Comparison of ENCODE assay signal across 12 cellular contexts in the genomic region with DNA sequence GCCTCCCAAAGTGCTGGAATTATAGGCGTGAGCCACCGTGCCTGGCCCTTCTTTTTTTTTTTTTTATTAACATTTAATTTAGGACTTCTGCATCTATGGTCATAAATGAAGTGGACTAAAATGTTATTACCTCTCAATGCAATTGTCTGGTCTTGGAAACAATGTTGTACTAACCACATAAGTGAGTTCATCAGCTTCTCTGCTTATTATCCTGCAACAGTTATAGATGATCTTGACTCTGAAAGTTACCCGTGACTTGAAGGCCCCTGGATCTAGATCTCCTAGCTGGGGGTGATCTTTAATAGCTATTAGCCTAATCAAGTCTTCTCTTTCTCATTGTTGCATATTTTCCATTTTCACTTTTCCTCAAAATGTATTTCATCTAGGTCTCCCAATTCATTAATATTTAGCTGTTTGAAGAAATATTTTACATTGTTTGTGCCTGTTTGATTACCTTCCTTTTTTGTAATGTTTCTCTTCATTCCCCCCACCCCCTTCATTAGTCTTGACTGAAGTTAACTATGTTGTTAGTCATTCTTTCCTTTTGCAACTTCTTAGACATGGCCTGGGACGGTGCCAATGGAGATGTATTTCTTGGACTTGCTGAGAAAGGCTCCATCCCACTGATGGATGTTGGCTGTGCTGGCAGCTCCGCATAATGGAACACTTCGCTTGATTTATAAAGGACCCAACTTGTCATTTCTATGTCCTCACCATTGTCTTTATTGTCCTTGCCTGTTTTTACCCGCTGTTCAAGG.
A peak's percentile ranks its signal among the peaks of the same experiment; 100 is the strongest.
DNase-seq lines count a peak whose midpoint lies in the region; ATAC-seq and TF ChIP-seq lines count a peak whose summit lies in the region.
"Had no signal": no experiment of that assay in that cellular context is flagged by ENCODE, and none has a peak within 500 bp of the region (broad histone marks: within the 10 kb centered on the region; RNA-seq: fewer than 3 reads in every experiment).

No MANE protein-coding gene starts in this region.

- H3K9me3 ChIP-seq in right atrium auricular region (no peaks in the 10 kb centered on the region), spleen (no peaks in the 10 kb centered on the region)
- H3K9me3 ChIP-seq: upper lobe of left lung had no signal

- WGBS in spleen, 5 donors: 71 to 87% (median 86%) methylated on average over 7 of the region's 7 CpGs

- peak overlapping the region; percentile 53 for H3K27ac ChIP-seq in brain microvascular endothelial cell
- H3K27ac ChIP-seq in right atrium auricular region: peak overlapping the region; percentile 25 to 31
- H3K27ac ChIP-seq in spleen: peak overlapping the region in 7 of 8 donors; percentile 45 to 78 (median 65)
- H3K27ac ChIP-seq: upper lobe of left lung had no signal

- in situ Hi-C loops in brain microvascular endothelial cell (cut with HindIII; ENCODE audit: low pct_ligation_motif_present, low sequenced_read_pairs): no loop called here

- H3K36me3 ChIP-seq in brain microvascular endothelial cell (replicated peaks) (no peaks in the 10 kb centered on the region), right atrium auricular region (no peaks in the 10 kb centered on the region), spleen (no peaks in the 10 kb centered on the region)
- H3K36me3 ChIP-seq: upper lobe of left lung had no signal

- TF ChIP-seq POLR2A in spleen (IDR thresholded peaks at IDR 0.05): no peak

- H3K4me3 ChIP-seq in brain microvascular endothelial cell (ENCODE audit: low read depth, low read length) (no peak overlapping the region), right atrium auricular region (no peak overlapping the region), spleen (no peak overlapping the region)
- H3K4me3 ChIP-seq: upper lobe of left lung had no signal

- intact Hi-C loops in spleen (cut with DNase I; ENCODE audit: low total_unique reads): no loop called here

- TF ChIP-seq CTCF in brain microvascular endothelial cell (IDR thresholded peaks at IDR 0.05; ENCODE audit: low read depth, low read length, missing control alignments): no peak
- TF ChIP-seq CTCF in right atrium auricular region (IDR thresholded peaks at IDR 0.05): no peak
- TF ChIP-seq CTCF in spleen (IDR thresholded peaks at IDR 0.05 in 8 of 11, conservative IDR thresholded peaks at IDR 0.05 in 3 of 11): no peak

- H3K27me3 ChIP-seq in brain microvascular endothelial cell (replicated peaks) (no peaks in the 10 kb centered on the region), right atrium auricular region (no peaks in the 10 kb centered on the region), spleen (replicated peaks in 1 of 7) (no peaks in the 10 kb centered on the region)
- H3K27me3 ChIP-seq: upper lobe of left lung had no signal

- H3K4me1 ChIP-seq in right atrium auricular region (peaks cover 0 to 9% of the 10 kb centered on the region in 2 donors), spleen (peaks cover 2 to 46% (median 25%) of the 10 kb centered on the region in 6 donors)

- no peak for ATAC-seq in GM18867 (IDR thresholded peaks at IDR 0.05; ENCODE audit: unreplicated experiment)
- ATAC-seq: natural killer cell treated with Interleukin-12 subunit alpha and Interleukin-12 subunit beta and Interleukin-15 and Interleukin-18, amount 100 ng/mL, for 72 hours had no signal

- DNase-seq in HK-2 (ENCODE audit: unreplicated experiment) (peak; percentile 11), brain microvascular endothelial cell (peak; percentile 89), right atrium auricular region (ENCODE audit: low spot score) (peak; percentile 88), spleen (no peak), NCI-H2171 (lab: John Stamatoyannopoulos, UW) (no peak), NOMO-1 (lab: John Stamatoyannopoulos, UW; ENCODE audit: unreplicated experiment in 2 of 2) (no peak), anterior cingulate cortex (lab: John Stamatoyannopoulos, UW) (no peak)
- DNase-seq: activated CD4-positive, alpha-beta T cell treated with anti-CD3 and anti-CD28 coated beads, Interleukin-2, amount 50 U/mL, for 4 hours; NCI-H69 had no signal

Comparison
In these comparisons a context has a peak if more than half of its experiments do, and no peak if none do; other contexts are left out.
1. DNase-seq: peak in HK-2 (single experiment), brain microvascular endothelial cell (single experiment) and right atrium auricular region (single experiment); none in spleen (single experiment), NCI-H2171 (single experiment), NOMO-1 (0 of 2) and anterior cingulate cortex (0 of 58).
2. Peak in every context shown above with its lines, with median percentiles within 50 percentile points of each other: H3K27ac ChIP-seq.